ENCODE assay signal across 23 cellular contexts in the genomic region with DNA sequence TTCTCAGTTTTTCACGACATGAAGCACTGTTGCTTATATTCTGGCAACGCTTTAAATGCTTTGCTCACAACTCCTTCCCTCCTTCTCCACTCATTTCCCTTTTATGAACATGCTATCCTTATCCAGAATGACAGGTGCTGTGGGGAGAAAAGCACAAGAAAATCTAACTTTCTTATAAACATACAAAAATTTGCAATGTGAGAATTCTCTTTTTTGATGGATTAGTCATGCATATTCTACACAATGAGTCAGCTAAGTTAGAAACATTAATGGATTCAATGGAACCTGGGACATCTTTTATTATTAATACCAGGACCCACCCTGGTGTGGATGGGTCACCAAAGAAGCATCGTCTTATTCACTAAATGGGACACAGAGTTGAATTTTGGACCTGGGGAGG.
DNase-seq lines count a peak whose midpoint lies in the region; ATAC-seq and TF ChIP-seq lines count a peak whose summit lies in the region.
"Had no signal": no experiment of that assay in that cellular context is flagged by ENCODE, and none has a peak within 500 bp of the region (broad histone marks: within the 10 kb centered on the region; RNA-seq: fewer than 3 reads in every experiment).

No MANE protein-coding gene starts in this region.

- H2AFZ ChIP-seq in fibroblast of lung (ENCODE audit: low read length) (no peak overlapping the region), osteoblast (ENCODE audit: low read length) (no peak overlapping the region)

- H3K27me3 ChIP-seq in BJ (ENCODE audit: control insufficient read depth, insufficient read depth, low read length) (no peaks in the 10 kb centered on the region), fibroblast of lung (ENCODE audit: control insufficient read depth, insufficient read depth, low read length) (no peaks in the 10 kb centered on the region), osteoblast (ENCODE audit: insufficient read depth, low read length) (no peaks in the 10 kb centered on the region)
- H3K27me3 ChIP-seq: ascending aorta, right atrium auricular region had no signal

- DNase-seq in BJ (ENCODE audit: low read depth) (peak; percentile 68), RWPE1 (ENCODE audit: low spot score) (peak; percentile 34), fibroblast of lung (ENCODE audit: low read depth in 2 of 2) (peak; percentile 64 to 74), osteoblast (ENCODE audit: insufficient read length, low spot score, missing footprints) (peak; percentile 82), NCI-H1417 treated with DMSO at 0.1 percent for 48 hours (lab: John Stamatoyannopoulos, UW) (no peak)
- no peak for DNase-seq in T-helper 2 cell treated with Interferon-gamma antibody and Interleukin-4, amounts not matched to agents 5 μg/mL and 100 μg/mL, for 36 hours (ENCODE audit: low spot score)
- DNase-seq: activated CD4-positive, alpha-beta T cell treated with anti-CD3 and anti-CD28 coated beads for 4 hours; C1 segment of cervical spinal cord; effector CD8-positive, alpha-beta T cell; erythroblast; NCI-H1694 treated with DMSO at 0.1 percent for 48 hours; NCI-H82; SHP77; stimulated activated naive CD8-positive, alpha-beta T cell treated with anti-CD3 and anti-CD28 coated beads, Interleukin-15, amount 100 ng/mL, for 72 hours; T-helper 1 cell; trophoblast cell had no signal

- H3K79me2 ChIP-seq in fibroblast of lung (ENCODE audit: control insufficient read depth, insufficient read depth, low read length) (no peaks in the 10 kb centered on the region), osteoblast (ENCODE audit: insufficient read depth, low read length) (no peaks in the 10 kb centered on the region)

- H3K27ac Mint-ChIP-seq in T-helper 2 cell treated with Interferon-gamma antibody and Interleukin-4, amounts not matched to agents 5 μg/mL and 100 μg/mL, for 36 hours: no peak overlapping the region
- H3K27ac Mint-ChIP-seq: activated naive CD4-positive, alpha-beta T cell treated with anti-CD3 and anti-CD28 coated beads, Interleukin-2, amount 50 U/mL, for 24 hours had no signal

- ATAC-seq in HG03025 (IDR thresholded peaks at IDR 0.05; ENCODE audit: low FRiP score, unreplicated experiment) (no peak), HG02623 (IDR thresholded peaks at IDR 0.05; ENCODE audit: unreplicated experiment) (no peak)
- ATAC-seq: stimulated activated naive CD8-positive, alpha-beta T cell treated with anti-CD3 and anti-CD28 coated beads, Interleukin-15, amount 100 ng/mL, for 72 hours had no signal

- H3K4me1 ChIP-seq in fibroblast of lung (ENCODE audit: control insufficient read depth, extremely low read depth, insufficient read depth, low read length): peaks cover 48% of the 10 kb centered on the region
- peaks cover 45% of the 10 kb centered on the region for H3K4me1 ChIP-seq in osteoblast (ENCODE audit: insufficient read depth, low read length)
- H3K4me1 ChIP-seq: HAP-1 had no signal

- H3K36me3 Mint-ChIP-seq in T-helper 2 cell treated with Interferon-gamma antibody and Interleukin-4, amounts not matched to agents 5 μg/mL and 100 μg/mL, for 36 hours (ENCODE audit: low read depth): no peaks in the 10 kb centered on the region
- H3K36me3 Mint-ChIP-seq: activated naive CD4-positive, alpha-beta T cell treated with anti-CD3 and anti-CD28 coated beads, Interleukin-2, amount 50 U/mL, for 24 hours had no signal

- no peak overlapping the region for H3K9ac ChIP-seq in fibroblast of lung (ENCODE audit: insufficient read depth, low read length)
- H3K9ac ChIP-seq: KMS-11 had no signal

- H3K4me2 ChIP-seq in fibroblast of lung (ENCODE audit: extremely low read depth, insufficient read depth, low read length) (peak overlapping the region; percentile 40), osteoblast (ENCODE audit: insufficient read depth, low read length) (peak overlapping the region; percentile 15)
- H3K4me2 ChIP-seq: KMS-11 had no signal

- no peaks in the 10 kb centered on the region for H3K9me3 ChIP-seq in fibroblast of lung (ENCODE audit: control insufficient read depth, insufficient read depth, low read depth, low read length)
- H3K9me3 ChIP-seq in osteoblast (ENCODE audit: low read depth, low read length): no peaks in the 10 kb centered on the region
- H3K9me3 ChIP-seq: ascending aorta, HAP-1, right atrium auricular region had no signal

- H3K4me1 Mint-ChIP-seq in T-helper 2 cell treated with Interferon-gamma antibody and Interleukin-4, amounts not matched to agents 5 μg/mL and 100 μg/mL, for 36 hours (ENCODE audit: low read depth): no peaks in the 10 kb centered on the region
- H3K4me1 Mint-ChIP-seq: activated naive CD4-positive, alpha-beta T cell treated with anti-CD3 and anti-CD28 coated beads, Interleukin-2, amount 50 U/mL, for 24 hours; stimulated activated naive CD8-positive, alpha-beta T cell treated with anti-CD3 and anti-CD28 coated beads, Interleukin-15, amount 100 ng/mL, for 72 hours had no signal

- TF ChIP-seq CTCF in BJ (IDR thresholded peaks at IDR 0.05; ENCODE audit: insufficient read depth, low read depth, low read length) (no peak), RWPE1 (conservative IDR thresholded peaks at IDR 0.05; ENCODE audit: low read depth) (no peak), fibroblast of lung (conservative IDR thresholded peaks at IDR 0.05 in 1 of 2, IDR thresholded peaks at IDR 0.05 in 1 of 2; ENCODE audit: low read depth in 1 of 2, low read length in 2 of 2) (no peak), osteoblast (IDR thresholded peaks at IDR 0.05; ENCODE audit: extremely low read depth, low read depth, low read length) (no peak)

- no peak overlapping the region for H3K4me3 Mint-ChIP-seq in T-helper 2 cell treated with Interferon-gamma antibody and Interleukin-4, amounts not matched to agents 5 μg/mL and 100 μg/mL, for 36 hours
- H3K4me3 Mint-ChIP-seq: activated naive CD4-positive, alpha-beta T cell treated with anti-CD3 and anti-CD28 coated beads, Interleukin-2, amount 50 U/mL, for 24 hours; stimulated activated naive CD8-positive, alpha-beta T cell treated with anti-CD3 and anti-CD28 coated beads, Interleukin-15, amount 100 ng/mL, for 72 hours had no signal

- CTCF ChIA-PET in BJ (lab: Yijun Ruan, JAX) (interaction anchor here (1.3 kb wide), 1 partner anchor 19 kb away, joined by 5 read pairs; no protein-coding TSS in a partner anchor), RWPE1 (lab: Yijun Ruan, JAX) (no interaction called here)

- H3K27ac ChIP-seq in RWPE1 (no peak overlapping the region), fibroblast of lung (ENCODE audit: insufficient read depth, low read length) (peak overlapping the region; percentile 1), osteoblast (ENCODE audit: low read depth, low read length) (peak overlapping the region; percentile 14)
- H3K27ac ChIP-seq: ascending aorta, KMS-11, right atrium auricular region had no signal

- H3K4me3 ChIP-seq in BJ (ENCODE audit: low read depth, low read length) (no peak overlapping the region), fibroblast of lung (replicated peaks in 1 of 4; ENCODE audit: control extremely low read depth in 1 of 4, insufficient read depth in 1 of 4, low read depth in 3 of 4, low read length in 4 of 4) (no peak overlapping the region), osteoblast (ENCODE audit: insufficient read depth, low read length) (no peak overlapping the region)
- H3K4me3 ChIP-seq: ascending aorta, HAP-1, right atrium auricular region had no signal

- H3K27me3 Mint-ChIP-seq in T-helper 2 cell treated with Interferon-gamma antibody and Interleukin-4, amounts not matched to agents 5 μg/mL and 100 μg/mL, for 36 hours (ENCODE audit: low read depth): peaks cover 24% of the 10 kb centered on the region

- H3K9me3 Mint-ChIP-seq in T-helper 2 cell treated with Interferon-gamma antibody and Interleukin-4, amounts not matched to agents 5 μg/mL and 100 μg/mL, for 36 hours: no peaks in the 10 kb centered on the region
- H3K9me3 Mint-ChIP-seq: activated naive CD4-positive, alpha-beta T cell treated with anti-CD3 and anti-CD28 coated beads, Interleukin-2, amount 50 U/mL, for 24 hours; stimulated activated naive CD8-positive, alpha-beta T cell treated with anti-CD3 and anti-CD28 coated beads, Interleukin-15, amount 100 ng/mL, for 72 hours had no signal

- POLR2A ChIA-PET in BJ (lab: Charles Lee) (no interaction called here), RWPE1 (lab: Yijun Ruan, JAX; ENCODE audit: low non-redundant PET) (no interaction called here)

- H4K20me1 ChIP-seq in fibroblast of lung (ENCODE audit: control insufficient read depth, extremely low read depth, insufficient read depth, low read length) (no peaks in the 10 kb centered on the region), osteoblast (ENCODE audit: insufficient read depth, low read length) (no peaks in the 10 kb centered on the region)

- H3K36me3 ChIP-seq in BJ (ENCODE audit: control insufficient read depth, insufficient read depth, low read length): no peaks in the 10 kb centered on the region
- H3K36me3 ChIP-seq in fibroblast of lung (ENCODE audit: control insufficient read depth, insufficient read depth, low read length): no peaks in the 10 kb centered on the region
- no peaks in the 10 kb centered on the region for H3K36me3 ChIP-seq in osteoblast (ENCODE audit: insufficient read depth, low read length)
- H3K36me3 ChIP-seq: ascending aorta, HAP-1, right atrium auricular region had no signal

Comparison
In these comparisons a context has a peak if more than half of its experiments do, and no peak if none do; other contexts are left out.
1. DNase-seq: peak in BJ (single experiment), RWPE1 (single experiment), fibroblast of lung (2 of 2) and osteoblast (single experiment); none in NCI-H1417 treated with DMSO at 0.1 percent for 48 hours (single experiment) and T-helper 2 cell treated with Interferon-gamma antibody and Interleukin-4, amounts not matched to agents 5 μg/mL and 100 μg/mL, for 36 hours (single experiment).